In genomic region chr10:128211953-128212727, GRCh38 we compare ENCODE assay signal across 7 cellular contexts.
A peak's percentile ranks its signal among the peaks of the same experiment; 100 is the strongest.
DNase-seq lines count a peak whose midpoint lies in the region; ATAC-seq and TF ChIP-seq lines count a peak whose summit lies in the region.

No MANE protein-coding gene starts in this region.

- H3K79me2 ChIP-seq in hepatocyte = no peaks in the 10 kb centered on the region

- DNase-seq in NCI-H128 (lab: John Stamatoyannopoulos, UW; ENCODE audit: unreplicated experiment) (peak; percentile 5), T-helper 2 cell (peak; percentile 62 to 83 (median 74)), amygdala (lab: John Stamatoyannopoulos, UW) (peak in 49 of 56 donors; percentile 4 to 83 (median 48)), hepatocyte (ENCODE audit: low spot score) (peak; percentile 94), gastrocnemius medialis (peak; percentile 31 to 51)

- no peak overlapping the region for H3K4me3 ChIP-seq in hepatocyte
- peak overlapping the region in 2 of 4 donors; percentile 14 to 30 for H3K4me3 ChIP-seq in gastrocnemius medialis

- H3K27ac ChIP-seq in hepatocyte (no peak overlapping the region), gastrocnemius medialis (no peak overlapping the region)

- no peaks in the 10 kb centered on the region for H4K20me1 ChIP-seq in hepatocyte (ENCODE audit: insufficient read depth, poor library complexity, severe bottlenecking)

- no peaks in the 10 kb centered on the region for H3K27me3 ChIP-seq in hepatocyte
- H3K27me3 ChIP-seq in gastrocnemius medialis = peaks cover 0 to 14% (median 5%) of the 10 kb centered on the region in 3 donors

- ATAC-seq in GM18499 (IDR thresholded peaks at IDR 0.05; ENCODE audit: insufficient read depth, unreplicated experiment) (peak; percentile 89), HG02798 (IDR thresholded peaks at IDR 0.05; ENCODE audit: poor library complexity, unreplicated experiment) (peak; percentile 95), gastrocnemius medialis (peak; percentile 72 to 83)

- H3K36me3 ChIP-seq in hepatocyte (replicated peaks; ENCODE audit: insufficient read depth, low read depth) (no peaks in the 10 kb centered on the region), gastrocnemius medialis (no peaks in the 10 kb centered on the region)

- intact Hi-C loops in gastrocnemius medialis (cut with DNase I; ENCODE audit: low total_unique reads) = no loop called here

- TF ChIP-seq POLR2A in gastrocnemius medialis (IDR thresholded peaks at IDR 0.05) = no peak

- in situ Hi-C loops in gastrocnemius medialis (cut with MboI; ENCODE audit: low sequenced_read_pairs in 4 of 4) = no loop called here

- H3K4me2 ChIP-seq in hepatocyte = peak overlapping the region; percentile 65

- H3K9me3 ChIP-seq in hepatocyte (ENCODE audit: low read depth) (no peaks in the 10 kb centered on the region), gastrocnemius medialis (no peaks in the 10 kb centered on the region)

- TF ChIP-seq CTCF in hepatocyte (IDR thresholded peaks at IDR 0.05; ENCODE audit: poor library complexity) (peak; percentile 93), gastrocnemius medialis (IDR thresholded peaks at IDR 0.05 in 4 of 5, conservative IDR thresholded peaks at IDR 0.05 in 1 of 5) (peak; percentile 46 to 87 (median 65))

- 26% methylated on average over 32 of the region's 32 CpGs for WGBS in hepatocyte (ENCODE audit: low lambda C conversion rate, missing lambda C conversion rate)

- no peak overlapping the region for H2AFZ ChIP-seq in hepatocyte

- H3K4me1 ChIP-seq in hepatocyte (ENCODE audit: insufficient read depth) (no peaks in the 10 kb centered on the region), gastrocnemius medialis (peaks cover 0 to 5% of the 10 kb centered on the region in 2 donors)

- H3K9me2 ChIP-seq in hepatocyte (replicated peaks; ENCODE audit: insufficient read depth) = no peaks in the 10 kb centered on the region

Comparison
In these comparisons a context has a peak if more than half of its experiments do, and no peak if none do; other contexts are left out.
1. DNase-seq: peak in every context shown above with its lines; median percentile 94 in hepatocyte; 74 in T-helper 2 cell; 48 in amygdala; 41 in gastrocnemius medialis; 5 in NCI-H128.